8 cellular contexts compared by ENCODE assay signal in the genomic region with DNA sequence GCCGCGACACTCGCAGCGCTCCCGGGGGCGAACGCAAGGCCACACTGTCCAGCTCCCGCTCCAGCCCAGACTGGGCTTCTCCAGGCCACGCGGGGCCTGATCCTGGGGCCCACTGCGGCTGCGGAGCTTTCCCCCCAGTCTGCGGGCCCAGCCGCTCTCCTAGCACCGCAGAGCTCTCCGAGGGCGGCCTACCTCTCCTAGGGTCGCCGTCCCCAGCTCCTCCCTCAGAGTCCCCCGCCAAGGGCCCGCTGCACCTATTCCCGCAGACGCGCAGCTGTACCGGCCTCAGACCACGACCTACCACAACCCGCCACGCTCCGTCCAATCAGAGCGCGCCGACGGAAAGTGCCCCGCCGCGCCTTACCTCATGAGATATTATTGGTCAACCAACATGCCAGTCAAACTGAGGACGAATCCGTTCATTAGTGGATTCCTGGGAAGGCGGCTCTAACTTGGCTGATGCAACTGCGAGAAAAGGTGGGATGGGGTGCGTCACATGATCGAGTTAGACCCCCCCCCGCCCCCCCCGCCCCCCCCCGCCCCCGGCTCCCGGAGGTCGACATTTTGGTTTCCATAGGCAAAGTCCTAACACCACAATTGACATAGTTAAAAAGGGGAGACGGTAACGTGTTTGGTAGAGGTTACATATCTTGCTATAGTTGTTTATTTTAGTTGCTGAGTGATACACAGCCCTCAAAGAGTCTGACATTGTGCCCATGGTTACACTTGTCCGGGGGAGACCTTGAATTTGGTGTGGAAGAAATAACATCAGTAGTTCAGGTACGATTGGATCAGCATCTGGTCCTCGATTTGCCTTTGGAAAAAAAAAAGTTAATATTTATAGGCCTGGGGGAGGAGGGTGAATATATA. TPM values are rescaled to one million over a fixed set of nuclear protein-coding genes. Genes with fewer than 3 reads are reported as not detected.
DNase-seq lines count a peak whose midpoint lies in the region; ATAC-seq and TF ChIP-seq lines count a peak whose summit lies in the region.

A gene (minus strand): TSS at position 278 of the 870 bp plus-strand sequence. CDS start 6,743 bp downstream, outside the sequence.

- peak; percentile 58 to 91 for TF ChIP-seq POLR2A in vagina (IDR thresholded peaks at IDR 0.05)

- H3K4me3 ChIP-seq in ascending aorta = peak within 1 kb of the TSS; percentile 77 to 84
- H3K4me3 ChIP-seq in right cardiac atrium (ENCODE audit: low read length) = peak within 1 kb of the TSS; percentile 77
- H3K4me3 ChIP-seq in vagina = peak within 1 kb of the TSS; percentile 67 to 83

- peak; percentile 87 for DNase-seq in NCI-H187 treated with DMSO at 0.1 percent for 48 hours (lab: John Stamatoyannopoulos, UW)
- peak; percentile 96 to 99 for DNase-seq in ascending aorta (ENCODE audit: low spot score in 2 of 2)
- peak; percentile 96 to 98 (median 97) for DNase-seq in right cardiac atrium
- DNase-seq in putamen (ENCODE audit: low spot score) = peak; percentile 99
- peak; percentile 98 to 99 for DNase-seq in vagina (ENCODE audit: extremely low spot score in 2 of 2)

- intact Hi-C loops in T-helper 2 cell treated with Interferon-gamma antibody and Interleukin-4, amounts not matched to agents 100 ng/mL and 5 ng/mL, for 36 hours (cut with micrococcal nuclease) = loop anchor here (1.0 to 10.0 kb wide), 4 partner anchors 37 to 233 kb away; a partner anchor contains a TSS
- intact Hi-C loops in ascending aorta (cut with DNase I) (no loop called here), right cardiac atrium (cut with DNase I) (no loop called here), vagina (cut with DNase I) (no loop called here)

- H3K36me3 ChIP-seq in ascending aorta (no peaks in the 10 kb centered on the region), vagina (peaks cover 0 to 4% of the 10 kb centered on the region in 2 donors)

- H3K27ac ChIP-seq in ascending aorta = peak within 1 kb of the TSS; percentile 88 to 96
- peak within 1 kb of the TSS; percentile 92 for H3K27ac ChIP-seq in right cardiac atrium (ENCODE audit: low read length)
- peak within 1 kb of the TSS; percentile 79 for H3K27ac ChIP-seq in vagina

- H3K4me1 ChIP-seq in ascending aorta (peaks cover 4 to 16% of the 10 kb centered on the region in 2 donors), right cardiac atrium (ENCODE audit: control insufficient read depth, insufficient read depth, low read length) (no peaks in the 10 kb centered on the region), vagina (peaks cover 18% of the 10 kb centered on the region)

- WGBS in right cardiac atrium = 2% methylated on average over 53 of the region's 53 CpGs

- H3K27me3 ChIP-seq in ascending aorta (no peaks in the 10 kb centered on the region), right cardiac atrium (ENCODE audit: control insufficient read depth, insufficient read depth) (no peaks in the 10 kb centered on the region), vagina (no peaks in the 10 kb centered on the region)

- peak; percentile 86 for ATAC-seq in GM18499 (IDR thresholded peaks at IDR 0.05; ENCODE audit: insufficient read depth, unreplicated experiment)
- ATAC-seq in HG02943 (IDR thresholded peaks at IDR 0.05; ENCODE audit: low read depth, unreplicated experiment) = peak; percentile 98
- peak; percentile 99 to 100 for ATAC-seq in right cardiac atrium

- H3K9me3 ChIP-seq in ascending aorta = no peaks in the 10 kb centered on the region
- H3K9me3 ChIP-seq in right cardiac atrium (ENCODE audit: control insufficient read depth, low read length) = no peaks in the 10 kb centered on the region
- no peaks in the 10 kb centered on the region for H3K9me3 ChIP-seq in vagina

- TF ChIP-seq CTCF in ascending aorta (IDR thresholded peaks at IDR 0.05) (no peak), vagina (IDR thresholded peaks at IDR 0.05) (peak in 1 of 3 experiments; percentile 10)

RNA-seq across cellular contexts. Expression of the gene that starts here (rescaled TPM):
- 80.5 and 82.8 TPM in 2 replicates for total RNA-seq in T-helper 2 cell treated with Interferon-gamma antibody and Interleukin-4, amounts not matched to agents 100 ng/mL and 5 ng/mL, for 36 hours
- 19.3 TPM for total RNA-seq in ascending aorta
- 10 to 100 TPM; 61.2 to 73.7 (median 66.1) TPM for total RNA-seq in right cardiac atrium
- polyA plus RNA-seq in right cardiac atrium = 35.5 TPM
- total RNA-seq in vagina = 54.3 TPM

Comparison
In these comparisons a context has a peak if more than half of its experiments do, and no peak if none do; other contexts are left out.
1. Peak in every context shown above with its lines: DNase-seq, ATAC-seq, H3K4me3 ChIP-seq and H3K27ac ChIP-seq.